Comparison of ENCODE assay signal across 1 cellular context in genomic region chr3:190116551-190117067, GRCh38.
TF ChIP-seq lines count a peak whose summit lies in the region.

No MANE protein-coding gene starts in this region.

TF ChIP-seq in GM23338, 12 proteins besides CTCF, POLR2A, EP300 and RAD21 (continued from another document):
- no peak for TF ChIP-seq ZNF462 (CRISPR knock-in tag; IDR thresholded peaks at IDR 0.05)
- TF ChIP-seq JUNB (IDR thresholded peaks at IDR 0.05; ENCODE audit: unreplicated experiment), result no peak
- no peak for TF ChIP-seq CREB1 (CRISPR knock-in tag; IDR thresholded peaks at IDR 0.05; ENCODE audit: low read depth)
- TF ChIP-seq ZNF114 (CRISPR knock-in tag; IDR thresholded peaks at IDR 0.05), result no peak
TF ChIP-seq in GM23338: peak in this region for 1.
